In genomic region chr9:12774861-12775367, GRCh38 we compare ENCODE assay signal across 1 cellular context.
TF ChIP-seq lines count a peak whose summit lies in the region.

Gene LURAP1L, plus strand, starts transcription at chr9:12775020. Its CDS starts 696 bp downstream, at chr9:12775716.

TF ChIP-seq in HepG2, 621 proteins besides CTCF, POLR2A, EP300 and RAD21 (continued from another document and continues in another):
- TF ChIP-seq, protein P1, sequence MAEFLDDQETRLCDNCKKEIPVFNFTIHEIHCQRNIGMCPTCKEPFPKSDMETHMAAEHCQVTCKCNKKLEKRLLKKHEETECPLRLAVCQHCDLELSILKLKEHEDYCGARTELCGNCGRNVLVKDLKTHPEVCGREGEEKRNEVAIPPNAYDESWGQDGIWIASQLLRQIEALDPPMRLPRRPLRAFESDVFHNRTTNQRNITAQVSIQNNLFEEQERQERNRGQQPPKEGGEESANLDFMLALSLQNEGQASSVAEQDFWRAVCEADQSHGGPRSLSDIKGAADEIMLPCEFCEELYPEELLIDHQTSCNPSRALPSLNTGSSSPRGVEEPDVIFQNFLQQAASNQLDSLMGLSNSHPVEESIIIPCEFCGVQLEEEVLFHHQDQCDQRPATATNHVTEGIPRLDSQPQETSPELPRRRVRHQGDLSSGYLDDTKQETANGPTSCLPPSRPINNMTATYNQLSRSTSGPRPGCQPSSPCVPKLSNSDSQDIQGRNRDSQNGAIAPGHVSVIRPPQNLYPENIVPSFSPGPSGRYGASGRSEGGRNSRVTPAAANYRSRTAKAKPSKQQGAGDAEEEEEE (CRISPR knock-in tag; IDR thresholded peaks at IDR 0.05; ENCODE audit: borderline replicate concordance), result no peak
- TF ChIP-seq ELK4 (CRISPR knock-in tag; IDR thresholded peaks at IDR 0.05; ENCODE audit: borderline replicate concordance) (no peak), BRD4 (CRISPR knock-in tag; IDR thresholded peaks at IDR 0.05) (no peak), RBM39 (IDR thresholded peaks at IDR 0.05; ENCODE audit: low read depth, low read length, poor library complexity, severe bottlenecking) (no peak), NR3C1 (CRISPR knock-in tag; IDR thresholded peaks at IDR 0.05) (no peak), ARNT2 (CRISPR knock-in tag; IDR thresholded peaks at IDR 0.05; ENCODE audit: low read depth) (no peak), JDP2 (CRISPR knock-in tag; IDR thresholded peaks at IDR 0.05; ENCODE audit: borderline replicate concordance) (no peak), ZSCAN9 (CRISPR knock-in tag; IDR thresholded peaks at IDR 0.05; ENCODE audit: borderline replicate concordance) (no peak), ZNF20 (CRISPR knock-in tag; IDR thresholded peaks at IDR 0.05) (no peak), TRIM22 (IDR thresholded peaks at IDR 0.05) (no peak), ZNF841 (CRISPR knock-in tag; IDR thresholded peaks at IDR 0.05; ENCODE audit: borderline replicate concordance) (no peak), EEA1 (CRISPR knock-in tag; IDR thresholded peaks at IDR 0.05; ENCODE audit: borderline replicate concordance) (no peak), CREM (IDR thresholded peaks at IDR 0.05) (no peak), CREM (CRISPR knock-in tag; IDR thresholded peaks at IDR 0.05) (no peak), CENPBD1 (CRISPR knock-in tag; IDR thresholded peaks at IDR 0.05; ENCODE audit: borderline replicate concordance, low read depth) (no peak), TCF7L2 (IDR thresholded peaks at IDR 0.05; ENCODE audit: low read depth, low read length) (no peak), HDAC1 (CRISPR knock-in tag; IDR thresholded peaks at IDR 0.05) (no peak), REST (IDR thresholded peaks at IDR 0.05; ENCODE audit: borderline replicate concordance in 1 of 2, low read depth in 1 of 2, low read length in 2 of 2) (no peak), GZF1 (CRISPR knock-in tag; IDR thresholded peaks at IDR 0.05) (peak; percentile 100), CBX1 (IDR thresholded peaks at IDR 0.05; ENCODE audit: low read depth) (no peak), ZNF639 (CRISPR knock-in tag; conservative IDR thresholded peaks at IDR 0.05) (no peak), ZNF780A (CRISPR knock-in tag; IDR thresholded peaks at IDR 0.05) (no peak), SNRNP70 (IDR thresholded peaks at IDR 0.05; ENCODE audit: low read depth, low read length) (no peak), NFIB (CRISPR knock-in tag; IDR thresholded peaks at IDR 0.05; ENCODE audit: borderline replicate concordance) (no peak), ZC3H13 (CRISPR knock-in tag; IDR thresholded peaks at IDR 0.05) (no peak), ZNF441 (CRISPR knock-in tag; IDR thresholded peaks at IDR 0.05; ENCODE audit: borderline replicate concordance) (peak; percentile 72; the same call in 1 of the 2 replicates), NR2F2 (IDR thresholded peaks at IDR 0.05; ENCODE audit: borderline replicate concordance, low read depth) (no peak), ZNF256 (CRISPR knock-in tag; conservative IDR thresholded peaks at IDR 0.05) (no peak), SRF (IDR thresholded peaks at IDR 0.05; ENCODE audit: low read depth, low read length) (peak; percentile 57; the same call in 1 of the 2 replicates), ZNF549 (CRISPR knock-in tag; IDR thresholded peaks at IDR 0.05) (no peak), WIZ (CRISPR knock-in tag; IDR thresholded peaks at IDR 0.05) (no peak), ATRX (CRISPR knock-in tag; IDR thresholded peaks at IDR 0.05; ENCODE audit: borderline replicate concordance) (no peak), ZNF616 (CRISPR knock-in tag; IDR thresholded peaks at IDR 0.05; ENCODE audit: low read depth) (no peak), TBX3 (IDR thresholded peaks at IDR 0.05; ENCODE audit: borderline replicate concordance) (no peak)
- TF ChIP-seq, protein P2, sequence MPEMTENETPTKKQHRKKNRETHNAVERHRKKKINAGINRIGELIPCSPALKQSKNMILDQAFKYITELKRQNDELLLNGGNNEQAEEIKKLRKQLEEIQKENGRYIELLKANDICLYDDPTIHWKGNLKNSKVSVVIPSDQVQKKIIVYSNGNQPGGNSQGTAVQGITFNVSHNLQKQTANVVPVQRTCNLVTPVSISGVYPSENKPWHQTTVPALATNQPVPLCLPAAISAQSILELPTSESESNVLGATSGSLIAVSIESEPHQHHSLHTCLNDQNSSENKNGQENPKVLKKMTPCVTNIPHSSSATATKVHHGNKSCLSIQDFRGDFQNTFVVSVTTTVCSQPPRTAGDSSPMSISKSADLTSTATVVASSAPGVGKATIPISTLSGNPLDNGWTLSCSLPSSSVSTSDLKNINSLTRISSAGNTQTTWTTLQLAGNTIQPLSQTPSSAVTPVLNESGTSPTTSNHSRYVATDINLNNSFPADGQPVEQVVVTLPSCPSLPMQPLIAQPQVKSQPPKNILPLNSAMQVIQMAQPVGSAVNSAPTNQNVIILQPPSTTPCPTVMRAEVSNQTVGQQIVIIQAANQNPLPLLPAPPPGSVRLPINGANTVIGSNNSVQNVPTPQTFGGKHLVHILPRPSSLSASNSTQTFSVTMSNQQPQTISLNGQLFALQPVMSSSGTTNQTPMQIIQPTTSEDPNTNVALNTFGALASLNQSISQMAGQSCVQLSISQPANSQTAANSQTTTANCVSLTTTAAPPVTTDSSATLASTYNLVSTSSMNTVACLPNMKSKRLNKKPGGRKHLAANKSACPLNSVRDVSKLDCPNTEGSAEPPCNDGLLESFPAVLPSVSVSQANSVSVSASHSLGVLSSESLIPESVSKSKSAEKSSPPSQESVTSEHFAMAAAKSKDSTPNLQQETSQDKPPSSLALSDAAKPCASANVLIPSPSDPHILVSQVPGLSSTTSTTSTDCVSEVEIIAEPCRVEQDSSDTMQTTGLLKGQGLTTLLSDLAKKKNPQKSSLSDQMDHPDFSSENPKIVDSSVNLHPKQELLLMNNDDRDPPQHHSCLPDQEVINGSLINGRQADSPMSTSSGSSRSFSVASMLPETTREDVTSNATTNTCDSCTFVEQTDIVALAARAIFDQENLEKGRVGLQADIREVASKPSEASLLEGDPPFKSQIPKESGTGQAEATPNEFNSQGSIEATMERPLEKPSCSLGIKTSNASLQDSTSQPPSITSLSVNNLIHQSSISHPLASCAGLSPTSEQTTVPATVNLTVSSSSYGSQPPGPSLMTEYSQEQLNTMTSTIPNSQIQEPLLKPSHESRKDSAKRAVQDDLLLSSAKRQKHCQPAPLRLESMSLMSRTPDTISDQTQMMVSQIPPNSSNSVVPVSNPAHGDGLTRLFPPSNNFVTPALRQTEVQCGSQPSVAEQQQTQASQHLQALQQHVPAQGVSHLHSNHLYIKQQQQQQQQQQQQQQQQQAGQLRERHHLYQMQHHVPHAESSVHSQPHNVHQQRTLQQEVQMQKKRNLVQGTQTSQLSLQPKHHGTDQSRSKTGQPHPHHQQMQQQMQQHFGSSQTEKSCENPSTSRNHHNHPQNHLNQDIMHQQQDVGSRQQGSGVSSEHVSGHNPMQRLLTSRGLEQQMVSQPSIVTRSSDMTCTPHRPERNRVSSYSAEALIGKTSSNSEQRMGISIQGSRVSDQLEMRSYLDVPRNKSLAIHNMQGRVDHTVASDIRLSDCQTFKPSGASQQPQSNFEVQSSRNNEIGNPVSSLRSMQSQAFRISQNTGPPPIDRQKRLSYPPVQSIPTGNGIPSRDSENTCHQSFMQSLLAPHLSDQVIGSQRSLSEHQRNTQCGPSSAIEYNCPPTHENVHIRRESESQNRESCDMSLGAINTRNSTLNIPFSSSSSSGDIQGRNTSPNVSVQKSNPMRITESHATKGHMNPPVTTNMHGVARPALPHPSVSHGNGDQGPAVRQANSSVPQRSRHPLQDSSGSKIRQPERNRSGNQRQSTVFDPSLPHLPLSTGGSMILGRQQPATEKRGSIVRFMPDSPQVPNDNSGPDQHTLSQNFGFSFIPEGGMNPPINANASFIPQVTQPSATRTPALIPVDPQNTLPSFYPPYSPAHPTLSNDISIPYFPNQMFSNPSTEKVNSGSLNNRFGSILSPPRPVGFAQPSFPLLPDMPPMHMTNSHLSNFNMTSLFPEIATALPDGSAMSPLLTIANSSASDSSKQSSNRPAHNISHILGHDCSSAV (CRISPR knock-in tag; IDR thresholded peaks at IDR 0.05; ENCODE audit: borderline replicate concordance), result no peak
- TF ChIP-seq, protein P3, sequence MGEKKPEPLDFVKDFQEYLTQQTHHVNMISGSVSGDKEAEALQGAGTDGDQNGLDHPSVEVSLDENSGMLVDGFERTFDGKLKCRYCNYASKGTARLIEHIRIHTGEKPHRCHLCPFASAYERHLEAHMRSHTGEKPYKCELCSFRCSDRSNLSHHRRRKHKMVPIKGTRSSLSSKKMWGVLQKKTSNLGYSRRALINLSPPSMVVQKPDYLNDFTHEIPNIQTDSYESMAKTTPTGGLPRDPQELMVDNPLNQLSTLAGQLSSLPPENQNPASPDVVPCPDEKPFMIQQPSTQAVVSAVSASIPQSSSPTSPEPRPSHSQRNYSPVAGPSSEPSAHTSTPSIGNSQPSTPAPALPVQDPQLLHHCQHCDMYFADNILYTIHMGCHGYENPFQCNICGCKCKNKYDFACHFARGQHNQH (CRISPR knock-in tag; IDR thresholded peaks at IDR 0.05), result 0 out of 2 replicates have a peak, but pooled peaks have one; percentile 37
- TF ChIP-seq, protein P4, sequence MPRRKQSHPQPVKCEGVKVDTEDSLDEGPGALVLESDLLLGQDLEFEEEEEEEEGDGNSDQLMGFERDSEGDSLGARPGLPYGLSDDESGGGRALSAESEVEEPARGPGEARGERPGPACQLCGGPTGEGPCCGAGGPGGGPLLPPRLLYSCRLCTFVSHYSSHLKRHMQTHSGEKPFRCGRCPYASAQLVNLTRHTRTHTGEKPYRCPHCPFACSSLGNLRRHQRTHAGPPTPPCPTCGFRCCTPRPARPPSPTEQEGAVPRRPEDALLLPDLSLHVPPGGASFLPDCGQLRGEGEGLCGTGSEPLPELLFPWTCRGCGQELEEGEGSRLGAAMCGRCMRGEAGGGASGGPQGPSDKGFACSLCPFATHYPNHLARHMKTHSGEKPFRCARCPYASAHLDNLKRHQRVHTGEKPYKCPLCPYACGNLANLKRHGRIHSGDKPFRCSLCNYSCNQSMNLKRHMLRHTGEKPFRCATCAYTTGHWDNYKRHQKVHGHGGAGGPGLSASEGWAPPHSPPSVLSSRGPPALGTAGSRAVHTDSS (CRISPR knock-in tag; conservative IDR thresholded peaks at IDR 0.05), result no peak
